In the genomic region with DNA sequence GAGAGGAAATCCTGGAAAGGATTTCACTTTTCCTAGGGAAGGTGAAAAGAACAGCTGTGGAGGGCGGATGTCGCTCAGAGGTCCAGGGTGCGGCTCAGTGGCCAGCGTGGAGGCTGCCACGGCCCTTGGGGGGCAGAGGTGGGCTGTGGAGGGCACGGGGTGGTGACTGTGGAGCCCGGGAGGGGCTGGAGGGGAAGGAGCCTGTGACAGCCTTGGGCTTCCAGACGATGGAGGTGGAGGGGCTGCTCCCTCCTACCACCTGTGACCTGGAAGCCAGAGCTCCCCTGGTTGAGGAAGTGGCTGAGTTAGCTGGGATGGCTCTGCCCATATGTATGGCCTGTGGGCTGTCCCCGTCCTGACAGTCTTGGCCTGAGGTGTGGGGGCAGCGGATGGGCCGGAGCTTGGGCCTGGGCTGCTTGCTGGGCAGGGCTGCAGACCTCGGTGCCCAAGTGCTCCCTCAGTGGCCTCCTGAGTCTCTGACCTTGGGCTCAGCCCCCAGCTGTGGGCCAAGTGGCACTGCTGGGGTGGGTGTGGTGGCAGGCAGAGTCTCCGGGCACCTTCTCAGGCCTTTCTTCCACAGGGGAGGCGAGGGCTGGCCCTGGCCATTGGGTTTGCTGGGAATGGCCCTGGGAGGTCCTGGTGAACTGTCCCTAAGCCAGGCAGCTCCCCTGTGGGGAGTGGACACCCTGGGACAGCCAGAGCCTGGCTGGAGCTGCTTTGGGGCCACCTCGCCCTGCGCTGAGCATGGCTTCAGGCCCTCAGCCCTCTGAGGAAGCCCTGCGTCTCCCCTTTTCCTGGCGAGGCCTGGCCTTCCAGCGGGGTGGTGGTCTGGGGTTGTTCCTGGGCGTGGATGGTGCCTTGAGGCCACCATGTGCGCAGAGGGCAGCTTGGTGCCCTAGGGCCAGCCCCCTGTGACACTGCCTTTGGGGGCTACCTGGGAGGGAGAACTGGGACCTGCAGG, we compare ENCODE assay signal across 2 cellular contexts.
TF ChIP-seq lines count a peak whose summit lies in the region.

No MANE protein-coding gene starts in this region.

TF ChIP-seq in HCT116, 20 proteins besides CTCF, POLR2A, EP300 and RAD21:
- TF ChIP-seq EGR1 (IDR thresholded peaks at IDR 0.05; ENCODE audit: low read depth) (no peak), TCF7L2 (IDR thresholded peaks at IDR 0.05; ENCODE audit: borderline replicate concordance, extremely low read depth, insufficient read depth, insufficient read length) (no peak), FOSL1 (IDR thresholded peaks at IDR 0.05; ENCODE audit: low read depth) (no peak), ZNF274 (IDR thresholded peaks at IDR 0.05; ENCODE audit: low read depth, low read length) (no peak), YY1 (IDR thresholded peaks at IDR 0.05; ENCODE audit: extremely low read depth, insufficient replicate concordance, low read depth, low read length) (no peak), JUND (IDR thresholded peaks at IDR 0.05) (no peak), ELF1 (IDR thresholded peaks at IDR 0.05; ENCODE audit: borderline replicate concordance, low read depth) (no peak), ZFX (IDR thresholded peaks at IDR 0.05) (no peak), EZH2 (IDR thresholded peaks at IDR 0.05) (no peak), POLR2AphosphoS5 (IDR thresholded peaks at IDR 0.05; ENCODE audit: low read depth, low read length) (no peak), SRF (IDR thresholded peaks at IDR 0.05; ENCODE audit: low read depth) (no peak)
- TF ChIP-seq, protein P1, sequence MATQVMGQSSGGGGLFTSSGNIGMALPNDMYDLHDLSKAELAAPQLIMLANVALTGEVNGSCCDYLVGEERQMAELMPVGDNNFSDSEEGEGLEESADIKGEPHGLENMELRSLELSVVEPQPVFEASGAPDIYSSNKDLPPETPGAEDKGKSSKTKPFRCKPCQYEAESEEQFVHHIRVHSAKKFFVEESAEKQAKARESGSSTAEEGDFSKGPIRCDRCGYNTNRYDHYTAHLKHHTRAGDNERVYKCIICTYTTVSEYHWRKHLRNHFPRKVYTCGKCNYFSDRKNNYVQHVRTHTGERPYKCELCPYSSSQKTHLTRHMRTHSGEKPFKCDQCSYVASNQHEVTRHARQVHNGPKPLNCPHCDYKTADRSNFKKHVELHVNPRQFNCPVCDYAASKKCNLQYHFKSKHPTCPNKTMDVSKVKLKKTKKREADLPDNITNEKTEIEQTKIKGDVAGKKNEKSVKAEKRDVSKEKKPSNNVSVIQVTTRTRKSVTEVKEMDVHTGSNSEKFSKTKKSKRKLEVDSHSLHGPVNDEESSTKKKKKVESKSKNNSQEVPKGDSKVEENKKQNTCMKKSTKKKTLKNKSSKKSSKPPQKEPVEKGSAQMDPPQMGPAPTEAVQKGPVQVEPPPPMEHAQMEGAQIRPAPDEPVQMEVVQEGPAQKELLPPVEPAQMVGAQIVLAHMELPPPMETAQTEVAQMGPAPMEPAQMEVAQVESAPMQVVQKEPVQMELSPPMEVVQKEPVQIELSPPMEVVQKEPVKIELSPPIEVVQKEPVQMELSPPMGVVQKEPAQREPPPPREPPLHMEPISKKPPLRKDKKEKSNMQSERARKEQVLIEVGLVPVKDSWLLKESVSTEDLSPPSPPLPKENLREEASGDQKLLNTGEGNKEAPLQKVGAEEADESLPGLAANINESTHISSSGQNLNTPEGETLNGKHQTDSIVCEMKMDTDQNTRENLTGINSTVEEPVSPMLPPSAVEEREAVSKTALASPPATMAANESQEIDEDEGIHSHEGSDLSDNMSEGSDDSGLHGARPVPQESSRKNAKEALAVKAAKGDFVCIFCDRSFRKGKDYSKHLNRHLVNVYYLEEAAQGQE (IDR thresholded peaks at IDR 0.05; ENCODE audit: low read depth), result no peak
- TF ChIP-seq, protein P2, sequence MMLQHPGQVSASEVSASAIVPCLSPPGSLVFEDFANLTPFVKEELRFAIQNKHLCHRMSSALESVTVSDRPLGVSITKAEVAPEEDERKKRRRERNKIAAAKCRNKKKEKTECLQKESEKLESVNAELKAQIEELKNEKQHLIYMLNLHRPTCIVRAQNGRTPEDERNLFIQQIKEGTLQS (IDR thresholded peaks at IDR 0.05), result no peak
TF ChIP-seq in HCT116: peak in this region for 0.

TF ChIP-seq in HepG2, 621 proteins besides CTCF, POLR2A, EP300 and RAD21:
- TF ChIP-seq SOX6 (IDR thresholded peaks at IDR 0.05), result no peak
- no peak for TF ChIP-seq SOX6 (CRISPR knock-in tag; IDR thresholded peaks at IDR 0.05)
- TF ChIP-seq, protein P3, sequence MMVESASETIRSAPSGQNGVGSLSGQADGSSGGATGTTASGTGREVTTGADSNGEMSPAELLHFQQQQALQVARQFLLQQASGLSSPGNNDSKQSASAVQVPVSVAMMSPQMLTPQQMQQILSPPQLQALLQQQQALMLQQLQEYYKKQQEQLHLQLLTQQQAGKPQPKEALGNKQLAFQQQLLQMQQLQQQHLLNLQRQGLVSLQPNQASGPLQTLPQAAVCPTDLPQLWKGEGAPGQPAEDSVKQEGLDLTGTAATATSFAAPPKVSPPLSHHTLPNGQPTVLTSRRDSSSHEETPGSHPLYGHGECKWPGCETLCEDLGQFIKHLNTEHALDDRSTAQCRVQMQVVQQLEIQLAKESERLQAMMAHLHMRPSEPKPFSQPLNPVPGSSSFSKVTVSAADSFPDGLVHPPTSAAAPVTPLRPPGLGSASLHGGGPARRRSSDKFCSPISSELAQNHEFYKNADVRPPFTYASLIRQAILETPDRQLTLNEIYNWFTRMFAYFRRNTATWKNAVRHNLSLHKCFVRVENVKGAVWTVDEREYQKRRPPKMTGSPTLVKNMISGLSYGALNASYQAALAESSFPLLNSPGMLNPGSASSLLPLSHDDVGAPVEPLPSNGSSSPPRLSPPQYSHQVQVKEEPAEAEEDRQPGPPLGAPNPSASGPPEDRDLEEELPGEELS (CRISPR knock-in tag; IDR thresholded peaks at IDR 0.05), result no peak
- TF ChIP-seq NKX3-1 (CRISPR knock-in tag; IDR thresholded peaks at IDR 0.05), result no peak
- TF ChIP-seq, protein P4, sequence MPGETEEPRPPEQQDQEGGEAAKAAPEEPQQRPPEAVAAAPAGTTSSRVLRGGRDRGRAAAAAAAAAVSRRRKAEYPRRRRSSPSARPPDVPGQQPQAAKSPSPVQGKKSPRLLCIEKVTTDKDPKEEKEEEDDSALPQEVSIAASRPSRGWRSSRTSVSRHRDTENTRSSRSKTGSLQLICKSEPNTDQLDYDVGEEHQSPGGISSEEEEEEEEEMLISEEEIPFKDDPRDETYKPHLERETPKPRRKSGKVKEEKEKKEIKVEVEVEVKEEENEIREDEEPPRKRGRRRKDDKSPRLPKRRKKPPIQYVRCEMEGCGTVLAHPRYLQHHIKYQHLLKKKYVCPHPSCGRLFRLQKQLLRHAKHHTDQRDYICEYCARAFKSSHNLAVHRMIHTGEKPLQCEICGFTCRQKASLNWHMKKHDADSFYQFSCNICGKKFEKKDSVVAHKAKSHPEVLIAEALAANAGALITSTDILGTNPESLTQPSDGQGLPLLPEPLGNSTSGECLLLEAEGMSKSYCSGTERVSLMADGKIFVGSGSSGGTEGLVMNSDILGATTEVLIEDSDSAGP (CRISPR knock-in tag; IDR thresholded peaks at IDR 0.05; ENCODE audit: borderline replicate concordance), result 0 out of 2 replicates have a peak, but pooled peaks have one; percentile 32
- TF ChIP-seq RNF2 (conservative IDR thresholded peaks at IDR 0.05; ENCODE audit: low read depth), result no peak
- TF ChIP-seq ZFY (CRISPR knock-in tag; IDR thresholded peaks at IDR 0.05), result 0 out of 2 replicates have a peak, but pooled peaks have one; percentile 16
- no peak for TF ChIP-seq CENPX (CRISPR knock-in tag; IDR thresholded peaks at IDR 0.05)
- no peak for TF ChIP-seq CBX2 (IDR thresholded peaks at IDR 0.05; ENCODE audit: low read depth, low read length)
- TF ChIP-seq CBX2 (CRISPR knock-in tag; IDR thresholded peaks at IDR 0.05; ENCODE audit: low read depth), result no peak
- TF ChIP-seq AGO2 (optimal IDR thresholded peaks at IDR 0.05; ENCODE audit: low read depth, low read length), result peak; percentile 42
- no peak for TF ChIP-seq RBFOX2 (IDR thresholded peaks at IDR 0.05; ENCODE audit: low read depth, low read length)
- no peak for TF ChIP-seq TBP (CRISPR knock-in tag; IDR thresholded peaks at IDR 0.05)
- TF ChIP-seq SUZ12 (IDR thresholded peaks at IDR 0.05; ENCODE audit: low read depth, low read length), result no peak
